ENCODE assay signal across 25 cellular contexts in the genomic region with DNA sequence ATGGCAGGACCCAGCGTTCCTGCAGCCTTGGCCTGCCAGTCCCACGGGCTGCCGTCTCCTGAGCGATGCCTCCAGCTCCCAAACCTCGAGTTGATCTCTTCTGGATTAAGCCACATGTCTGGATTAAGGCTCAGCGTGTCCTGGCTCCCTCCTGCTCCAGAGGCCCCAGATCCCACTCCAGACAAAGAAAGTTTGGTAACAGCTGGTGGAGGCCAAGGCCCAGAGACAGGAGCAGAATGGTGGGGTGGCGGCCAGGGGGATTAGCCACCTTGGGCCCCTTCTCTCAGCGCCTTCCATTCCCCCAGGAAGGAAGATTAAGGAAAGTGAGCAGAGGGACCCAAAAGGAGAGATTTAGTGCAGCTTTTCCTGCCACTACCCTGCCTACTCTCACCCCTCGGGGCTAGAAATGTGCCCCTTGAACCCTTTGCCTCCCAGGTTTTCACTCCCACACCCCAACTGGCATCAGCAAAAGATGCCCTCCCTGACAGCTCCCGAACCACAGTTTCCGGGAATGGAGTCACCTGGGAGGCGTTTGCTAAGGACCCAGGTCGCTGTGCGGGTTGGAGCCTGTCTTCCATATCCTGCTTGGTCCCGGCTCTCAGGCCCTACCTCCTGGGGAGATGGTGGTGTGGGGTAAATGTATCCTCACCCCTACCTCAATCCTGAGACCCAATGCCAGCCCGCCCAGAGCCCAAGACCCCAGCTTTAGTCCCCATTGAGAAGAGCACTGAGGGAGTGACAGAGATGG. TPM values are rescaled to one million over a fixed set of nuclear protein-coding genes. Genes with fewer than 3 reads are reported as not detected.
A peak's percentile ranks its signal among the peaks of the same experiment; 100 is the strongest.
DNase-seq lines count a peak whose midpoint lies in the region; ATAC-seq and TF ChIP-seq lines count a peak whose summit lies in the region.
"Had no signal": no experiment of that assay in that cellular context is flagged by ENCODE, and none has a peak within 500 bp of the region (broad histone marks: within the 10 kb centered on the region; RNA-seq: fewer than 3 reads in every experiment).

No MANE protein-coding gene starts in this region.

- H2AFZ ChIP-seq in neural progenitor cell (replicated peaks), result no peak overlapping the region

- H3K27ac ChIP-seq in 22Rv1, result peak overlapping the region; percentile 99
- peak overlapping the region; percentile 71 to 86 for H3K27ac ChIP-seq in breast epithelium
- H3K27ac ChIP-seq in neural progenitor cell, result no peak overlapping the region
- no peak overlapping the region for H3K27ac ChIP-seq in effector memory CD4-positive, alpha-beta T cell (ENCODE audit: insufficient read depth, low read length, poor library complexity, severe bottlenecking)
- H3K27ac ChIP-seq: SJSA1 had no signal

- intact Hi-C loops in breast epithelium (cut with DNase I; ENCODE audit: low total_unique reads), result no loop called here
- intact Hi-C loops in Right ventricle myocardium inferior (cut with DNase I), result loop anchor here (5.0 kb wide), 1 partner anchor 53 kb away; no protein-coding TSS in a partner anchor

- H3K27me3 Mint-ChIP-seq in neural progenitor cell (ENCODE audit: insufficient read depth, low read depth), result peaks cover 7% of the 10 kb centered on the region

- no peak overlapping the region for H3K4me3 Mint-ChIP-seq in neural progenitor cell
- H3K4me3 Mint-ChIP-seq: CD8-positive, alpha-beta memory T cell had no signal

- no peaks in the 10 kb centered on the region for H3K9me3 Mint-ChIP-seq in neural progenitor cell
- H3K9me3 Mint-ChIP-seq: CD8-positive, alpha-beta memory T cell had no signal

- H3K4me3 ChIP-seq in breast epithelium (no peak overlapping the region), neural progenitor cell (no peak overlapping the region)
- no peak overlapping the region for H3K4me3 ChIP-seq in effector memory CD4-positive, alpha-beta T cell (ENCODE audit: insufficient read depth, low read depth, low read length, poor library complexity, severe bottlenecking)
- H3K4me3 ChIP-seq: Peyer's patch, SJSA1 had no signal

- H3K4me1 ChIP-seq in breast epithelium (no peaks in the 10 kb centered on the region), neural progenitor cell (peaks cover 5% of the 10 kb centered on the region)
- no peaks in the 10 kb centered on the region for H3K4me1 ChIP-seq in effector memory CD4-positive, alpha-beta T cell (ENCODE audit: control insufficient read depth, insufficient read depth, low read length, poor library complexity, severe bottlenecking)
- H3K4me1 ChIP-seq: SJSA1 had no signal

- H3K27ac Mint-ChIP-seq in neural progenitor cell, result no peak overlapping the region

- H3F3A ChIP-seq in neural progenitor cell (ENCODE audit: low read depth), result no peaks in the 10 kb centered on the region

- no peaks in the 10 kb centered on the region for H3K79me2 ChIP-seq in neural progenitor cell (ENCODE audit: low read depth)

- peak; percentile 68 for DNase-seq in NCI-H524 treated with DMSO at 0.1 percent for 48 hours (lab: John Stamatoyannopoulos, UW)
- DNase-seq in breast epithelium (ENCODE audit: low spot score in 2 of 2), result no peak
- peak; percentile 33 for DNase-seq in neural progenitor cell (ENCODE audit: low spot score)
- no peak for DNase-seq in germinal center (ENCODE audit: low spot score)
- no peak for DNase-seq in activated naive CD4-positive, alpha-beta T cell treated with anti-CD3 and anti-CD28 coated beads, Interleukin-2, amount 50 U/mL, for 16 hours
- DNase-seq in effector memory CD4-positive, alpha-beta T cell, result no peak
- no peak for DNase-seq in Right ventricle myocardium inferior (ENCODE audit: missing footprints)
- DNase-seq: 8988T; AML-193; C1 segment of cervical spinal cord; Calu3; CD8-positive, alpha-beta memory T cell; DMS53; GF-D8; Karpas-422; NCI-H1694; NCI-H2081; NCI-H2171 treated with DMSO at 0.1 percent for 48 hours; NCI-H446; NCI-H69; Peyer's patch had no signal

- no peak for ATAC-seq in Right ventricle myocardium inferior

- H4K20me1 ChIP-seq in neural progenitor cell (ENCODE audit: low read depth), result no peaks in the 10 kb centered on the region

- H3K9ac ChIP-seq in neural progenitor cell, result no peak overlapping the region

- peak overlapping the region; percentile 31 for H3K4me2 ChIP-seq in neural progenitor cell

- TF ChIP-seq CTCF in 22Rv1 (IDR thresholded peaks at IDR 0.05) (no peak), breast epithelium (IDR thresholded peaks at IDR 0.05) (no peak), neural progenitor cell (IDR thresholded peaks at IDR 0.05) (no peak)

- H3K9me3 ChIP-seq in breast epithelium (no peaks in the 10 kb centered on the region), neural progenitor cell (ENCODE audit: low read depth) (no peaks in the 10 kb centered on the region)
- H3K9me3 ChIP-seq in effector memory CD4-positive, alpha-beta T cell (ENCODE audit: control insufficient read depth, low read length), result no peaks in the 10 kb centered on the region
- H3K9me3 ChIP-seq: Peyer's patch, SJSA1 had no signal

- no peak for TF ChIP-seq POLR2A in breast epithelium (IDR thresholded peaks at IDR 0.05)

- H3K4me1 Mint-ChIP-seq in neural progenitor cell, result peaks cover 37% of the 10 kb centered on the region

- no peaks in the 10 kb centered on the region for H3K27me3 ChIP-seq in breast epithelium
- H3K27me3 ChIP-seq in neural progenitor cell, result no peaks in the 10 kb centered on the region
- H3K27me3 ChIP-seq in effector memory CD4-positive, alpha-beta T cell (replicated peaks; ENCODE audit: control insufficient read depth, insufficient read depth, low read length, poor library complexity, severe bottlenecking), result no peaks in the 10 kb centered on the region
- H3K27me3 ChIP-seq: Peyer's patch, SJSA1 had no signal

- H3K36me3 ChIP-seq in breast epithelium, result no peaks in the 10 kb centered on the region
- no peaks in the 10 kb centered on the region for H3K36me3 ChIP-seq in neural progenitor cell
- no peaks in the 10 kb centered on the region for H3K36me3 ChIP-seq in effector memory CD4-positive, alpha-beta T cell (ENCODE audit: control insufficient read depth, insufficient read depth, low read length)
- H3K36me3 ChIP-seq: Peyer's patch, SJSA1 had no signal

- H3K36me3 Mint-ChIP-seq in neural progenitor cell, result no peaks in the 10 kb centered on the region
- H3K36me3 Mint-ChIP-seq: CD8-positive, alpha-beta memory T cell had no signal

RNA-seq across cellular contexts. Expression of a gene that starts 6.9 kb away (rescaled TPM):
- 100 to 1,000 TPM in 1 of 3 donors, 10 to 100 TPM in 1, under 1 TPM in 1; 0.48 to 123 (median 89.0) TPM for total RNA-seq in breast epithelium
- 0.50 TPM in 1 of 2 replicates, not detected in the other for total RNA-seq in neural progenitor cell (ENCODE audit: low replicate concordance)
- total RNA-seq in Right ventricle myocardium inferior, result not detected
- total RNA-seq: CD8-positive, alpha-beta memory T cell; H4; M059J; SJSA1 had no signal

Comparison
In these comparisons a context has a peak if more than half of its experiments do, and no peak if none do; other contexts are left out.
1. H3K27ac ChIP-seq: peak in 22Rv1 (single experiment) and breast epithelium (2 of 2); none in neural progenitor cell (single experiment) and effector memory CD4-positive, alpha-beta T cell (single experiment).
2. DNase-seq: peak in NCI-H524 treated with DMSO at 0.1 percent for 48 hours (single experiment) and neural progenitor cell (single experiment); none in breast epithelium (0 of 2), germinal center (single experiment), activated naive CD4-positive, alpha-beta T cell treated with anti-CD3 and anti-CD28 coated beads, Interleukin-2, amount 50 U/mL, for 16 hours (single experiment), effector memory CD4-positive, alpha-beta T cell (0 of 3) and Right ventricle myocardium inferior (single experiment).